Comparison of ENCODE assay signal across 22 cellular contexts in the genomic region with DNA sequence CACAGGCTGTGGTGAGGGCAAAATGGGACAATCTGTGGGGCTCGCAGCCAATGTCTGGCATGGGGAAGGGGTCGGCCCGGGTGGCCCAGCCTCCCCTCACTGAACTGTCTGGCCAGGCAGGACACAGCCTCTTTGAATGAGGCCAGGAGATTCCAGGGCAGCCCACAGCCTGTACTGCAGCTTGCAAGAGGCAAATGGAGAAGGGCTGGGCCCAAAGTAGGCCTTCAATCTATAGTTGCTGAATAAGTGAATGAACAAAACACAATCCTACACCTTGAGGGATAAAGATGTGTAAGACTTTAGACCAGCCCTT. TPM values are rescaled to one million over a fixed set of nuclear protein-coding genes. Genes with fewer than 3 reads are reported as not detected.
DNase-seq lines count a peak whose midpoint lies in the region; ATAC-seq and TF ChIP-seq lines count a peak whose summit lies in the region.
"Had no signal": no experiment of that assay in that cellular context is flagged by ENCODE, and none has a peak within 500 bp of the region (broad histone marks: within the 10 kb centered on the region; RNA-seq: fewer than 3 reads in every experiment).

No MANE protein-coding gene starts in this region.

- H3K4me3 ChIP-seq in H7 (ENCODE audit: insufficient read depth, low read depth, low read length) (no peak overlapping the region), stomach (no peak overlapping the region)
- H3K4me3 ChIP-seq: BLaER1, GM12878, right lobe of liver had no signal

- 65 to 89% (median 73%) methylated on average over 2 to 3 of the region's 3 CpGs for WGBS in stomach, 5 donors

- H3K27me3 Mint-ChIP-seq in activated naive CD4-positive, alpha-beta T cell treated with anti-CD3 and anti-CD28 coated beads, Interleukin-2, amount 10 ng/mL, durations not matched to agents 7 days and 5 days, result peaks cover 4% of the 10 kb centered on the region
- H3K27me3 Mint-ChIP-seq in dendritic cell treated with granulocyte-macrophage colony-stimulating factor and Interleukin-4, amounts not matched to agents 40 ng/mL and 50 ng/mL, for 4 days, result peaks cover 1% of the 10 kb centered on the region
- H3K27me3 Mint-ChIP-seq: activated CD4-positive, alpha-beta memory T cell treated with anti-CD3 and anti-CD28 coated beads for 36 hours had no signal

- no peak overlapping the region for H3K27ac ChIP-seq in stomach
- H3K27ac ChIP-seq: BLaER1, right lobe of liver had no signal

- no peaks in the 10 kb centered on the region for H3K9me3 Mint-ChIP-seq in activated naive CD4-positive, alpha-beta T cell treated with anti-CD3 and anti-CD28 coated beads, Interleukin-2, amount 10 ng/mL, durations not matched to agents 7 days and 5 days
- no peaks in the 10 kb centered on the region for H3K9me3 Mint-ChIP-seq in dendritic cell treated with granulocyte-macrophage colony-stimulating factor and Interleukin-4, amounts not matched to agents 40 ng/mL and 50 ng/mL, for 4 days
- H3K9me3 Mint-ChIP-seq: activated CD4-positive, alpha-beta memory T cell treated with anti-CD3 and anti-CD28 coated beads for 36 hours; nephron had no signal

- no peak for TF ChIP-seq CTCF in stomach (IDR thresholded peaks at IDR 0.05)

- intact Hi-C loops in dendritic cell treated with granulocyte-macrophage colony-stimulating factor and Interleukin-4, amounts not matched to agents 40 ng/mL and 50 ng/mL, for 4 days (cut with micrococcal nuclease), result loop anchor here (10.0 kb wide), 1 partner anchor 146 kb away; the partner anchor contains the start of gene DENND4B
- intact Hi-C loops in stomach (cut with DNase I; ENCODE audit: low total_unique reads), result loop anchor here (5.0 to 10.0 kb wide), 2 partner anchors 146 to 189 kb away; partner anchors contain the start of genes DENND4B and RAB13

- H3K4me1 Mint-ChIP-seq in activated naive CD4-positive, alpha-beta T cell treated with anti-CD3 and anti-CD28 coated beads, Interleukin-2, amount 10 ng/mL, durations not matched to agents 7 days and 5 days, result peaks cover 27% of the 10 kb centered on the region
- H3K4me1 Mint-ChIP-seq in dendritic cell treated with granulocyte-macrophage colony-stimulating factor and Interleukin-4, amounts not matched to agents 40 ng/mL and 50 ng/mL, for 4 days (ENCODE audit: low read depth), result peaks cover 57% of the 10 kb centered on the region

- CTCF ChIA-PET in activated naive CD4-positive, alpha-beta T cell treated with anti-CD3 and anti-CD28 coated beads, Interleukin-2, amount 10 ng/mL, durations not matched to agents 7 days and 5 days (lab: Charles Lee), result interaction anchor here (0.8 to 3.7 kb wide), 5 partner anchors 19 to 187 kb away, joined by 3 to 54 read pairs (median 4); partner anchors contain the start of genes GATAD2B and RAB13

- H3K4me1 ChIP-seq in stomach, result peaks cover 0 to 8% (median 3%) of the 10 kb centered on the region in 4 donors

- no peak overlapping the region for H3K27ac Mint-ChIP-seq in activated naive CD4-positive, alpha-beta T cell treated with anti-CD3 and anti-CD28 coated beads, Interleukin-2, amount 10 ng/mL, durations not matched to agents 7 days and 5 days
- H3K27ac Mint-ChIP-seq in dendritic cell treated with granulocyte-macrophage colony-stimulating factor and Interleukin-4, amounts not matched to agents 40 ng/mL and 50 ng/mL, for 4 days, result peak overlapping the region; percentile 37
- H3K27ac Mint-ChIP-seq: activated CD4-positive, alpha-beta memory T cell treated with anti-CD3 and anti-CD28 coated beads for 36 hours; nephron had no signal

- TF ChIP-seq POLR2A in stomach (IDR thresholded peaks at IDR 0.05), result no peak

- no peak for ATAC-seq in HG03521 (IDR thresholded peaks at IDR 0.05; ENCODE audit: unreplicated experiment)
- ATAC-seq: GM12878, right lobe of liver had no signal

- H3K27me3 ChIP-seq in H7 (ENCODE audit: control insufficient read depth, insufficient read depth, low read length) (no peaks in the 10 kb centered on the region), stomach (peaks cover 0 to 14% (median 0%) of the 10 kb centered on the region in 3 donors)
- H3K27me3 ChIP-seq: BLaER1, right lobe of liver had no signal

- no peak for TF ChIP-seq EP300 in stomach (IDR thresholded peaks at IDR 0.05)

- DNase-seq in activated naive CD4-positive, alpha-beta T cell treated with anti-CD3 and anti-CD28 coated beads, Interleukin-2, amount 10 ng/mL, durations not matched to agents 7 days and 5 days, result peak; percentile 19
- DNase-seq in activated naive CD4-positive, alpha-beta T cell (lab: John Stamatoyannopoulos, UW), result no peak
- peak; percentile 47 for DNase-seq in H7
- DNase-seq in stomach, result peak; percentile 20
- no peak for DNase-seq in NCI-H2227 (lab: John Stamatoyannopoulos, UW; ENCODE audit: unreplicated experiment)
- no peak for DNase-seq in NCI-H2029 treated with DMSO at 0.1 percent for 48 hours (lab: John Stamatoyannopoulos, UW)
- DNase-seq: activated CD4-positive, alpha-beta memory T cell treated with anti-CD3 and anti-CD28 coated beads for 36 hours; activated CD8-positive, alpha-beta memory T cell treated with anti-CD3 and anti-CD28 coated beads, Interleukin-2, amount 50 U/mL, for 48 hours; activated effector memory CD4-positive, alpha-beta T cell treated with anti-CD3 and anti-CD28 coated beads, Interleukin-2, amount 50 U/mL, for 16 hours; amygdala; central memory CD4-positive, alpha-beta T cell; islet precursor cell; NCI-H1092; NCI-H1930; NCI-H2227 treated with DMSO at 0.1 percent for 48 hours; NCI-H69 had no signal

- no peaks in the 10 kb centered on the region for H3K9me3 ChIP-seq in stomach
- H3K9me3 ChIP-seq: BLaER1, right lobe of liver had no signal

- no peak overlapping the region for H3K4me3 Mint-ChIP-seq in activated naive CD4-positive, alpha-beta T cell treated with anti-CD3 and anti-CD28 coated beads, Interleukin-2, amount 10 ng/mL, durations not matched to agents 7 days and 5 days
- no peak overlapping the region for H3K4me3 Mint-ChIP-seq in dendritic cell treated with granulocyte-macrophage colony-stimulating factor and Interleukin-4, amounts not matched to agents 40 ng/mL and 50 ng/mL, for 4 days
- H3K4me3 Mint-ChIP-seq: activated CD4-positive, alpha-beta memory T cell treated with anti-CD3 and anti-CD28 coated beads for 36 hours; nephron had no signal

- H3K36me3 Mint-ChIP-seq in activated naive CD4-positive, alpha-beta T cell treated with anti-CD3 and anti-CD28 coated beads, Interleukin-2, amount 10 ng/mL, durations not matched to agents 7 days and 5 days, result peaks cover 11% of the 10 kb centered on the region
- peaks cover 43% of the 10 kb centered on the region for H3K36me3 Mint-ChIP-seq in dendritic cell treated with granulocyte-macrophage colony-stimulating factor and Interleukin-4, amounts not matched to agents 40 ng/mL and 50 ng/mL, for 4 days (ENCODE audit: low read depth)

- H3K36me3 ChIP-seq in H7 (replicated peaks; ENCODE audit: control insufficient read depth, insufficient read depth, low read length) (no peaks in the 10 kb centered on the region; the same call in none of the 2 replicates), stomach (peaks cover 0 to 7% (median 3%) of the 10 kb centered on the region in 4 donors)
- H3K36me3 ChIP-seq: right lobe of liver had no signal

RNA-seq across cellular contexts. Expression of gene SLC27A3, which starts 23.2 kb away (rescaled TPM):
- total RNA-seq in H7 (2014; rRNA removed; shearing (Covaris generic)), result 44.7 and 48.9 TPM in 2 replicates
- total RNA-seq in stomach, result 10 to 100 TPM; 14.9 to 89.9 (median 62.2) TPM
- polyA plus RNA-seq in stomach, result 10 to 100 TPM; 17.4 to 86.8 (median 44.1) TPM

Comparison
In these comparisons a context has a peak if more than half of its experiments do, and no peak if none do; other contexts are left out.
1. DNase-seq: peak in activated naive CD4-positive, alpha-beta T cell treated with anti-CD3 and anti-CD28 coated beads, Interleukin-2, amount 10 ng/mL, durations not matched to agents 7 days and 5 days (single experiment), H7 (single experiment) and stomach (single experiment); none in activated naive CD4-positive, alpha-beta T cell (0 of 4), NCI-H2227 (single experiment) and NCI-H2029 treated with DMSO at 0.1 percent for 48 hours (single experiment).